In genomic region chr11:87141322-87141721, GRCh38 we compare ENCODE assay signal across 27 cellular contexts.
"Had no signal": no experiment of that assay in that cellular context is flagged by ENCODE, and none has a peak within 500 bp of the region (broad histone marks: within the 10 kb centered on the region; RNA-seq: fewer than 3 reads in every experiment).

No MANE protein-coding gene starts in this region.

- FAIRE-seq: urothelium cell line had no signal

- H3K9me3 ChIP-seq: testis, thyroid gland, uterus, vagina had no signal

- H3K36me3 ChIP-seq: stomach, suprapubic skin, thoracic aorta, thyroid gland, tibial nerve, upper lobe of left lung, upper lobe of right lung, uterus, vagina had no signal

- H3K4me3 ChIP-seq: stomach, suprapubic skin, testis, thoracic aorta, thyroid gland, tibial artery, tibial nerve, transverse colon, upper lobe of left lung, upper lobe of right lung, uterus, vagina had no signal

- H3K27me3 ChIP-seq: stomach, suprapubic skin, testis, thyroid gland, tibial artery, tibial nerve, transverse colon, upper lobe of left lung, upper lobe of right lung, uterus, vagina had no signal

- H3K27ac ChIP-seq: stomach, suprapubic skin, testis, thoracic aorta, thyroid gland, tibial artery, tibial nerve, transverse colon, upper lobe of left lung, upper lobe of right lung, uterus, vagina had no signal

- H3K4me1 ChIP-seq: suprapubic skin, testis, tibial nerve, upper lobe of right lung, uterus, vagina had no signal

- DNase-seq: stimulated activated CD4-positive, alpha-beta T cell treated with anti-CD3 and anti-CD28 coated beads, Interleukin-2, amount 100 ng/mL, for 48 hours; stimulated activated CD4-positive, alpha-beta T cell treated with anti-CD3 and anti-CD28 coated beads, Interleukin-4, amount 100 ng/mL, for 1 hour; stimulated activated CD4-positive, alpha-beta T cell treated with anti-CD3 and anti-CD28 coated beads, Interleukin-4, amount 100 ng/mL, for 24 hours; stimulated activated CD4-positive, alpha-beta T cell treated with anti-CD3 and anti-CD28 coated beads, Interleukin-4, amount 100 ng/mL, for 4 hours; stimulated activated CD8-positive, alpha-beta memory T cell treated with anti-CD3 and anti-CD28 coated beads, Interleukin-4, amount 100 ng/mL, for 48 hours; stimulated activated naive B cell treated with anti-CD40 and anti-IgM and Interleukin-4, amounts not matched to agents 10 μg/mL and 1 μg/mL and 100 μg/mL, for 72 hours; stimulated activated naive CD4-positive, alpha-beta T cell; stimulated activated naive CD4-positive, alpha-beta T cell treated with Interleukin-2 at 50 U/mL for 16 hours; stimulated activated naive CD8-positive, alpha-beta T cell treated with anti-CD3 and anti-CD28 coated beads, Interleukin-15, amount 100 ng/mL, for 72 hours; stimulated activated naive CD8-positive, alpha-beta T cell treated with anti-CD3 and anti-CD28 coated beads, Interleukin-15, Interleukin-2, amounts not matched to agents 100 U/mL and 50 U/mL, for 24 hours; stomach; substantia nigra; testis; thyroid gland; tibial artery; transverse colon; trophoblast cell; upper lobe of left lung; upper lobe of right lung; uterus had no signal

- ATAC-seq: stimulated activated effector memory CD8-positive, alpha-beta T cell treated with anti-CD3 and anti-CD28 coated beads, Interleukin-12 subunit alpha, Interleukin-12 subunit beta, amount 100 ng/mL, for 72 hours; stimulated activated memory B cell treated with anti-CD40 and anti-IgM and Interleukin-4, amounts not matched to agents 10 μg/mL and 1 μg/mL and 100 μg/mL, for 72 hours; stimulated activated naive B cell treated with anti-CD40 and anti-IgM and Interleukin-4, amounts not matched to agents 10 μg/mL and 1 μg/mL and 100 μg/mL, for 72 hours; stimulated activated naive CD8-positive, alpha-beta T cell treated with anti-CD3 and anti-CD28 coated beads, Interleukin-15, amount 100 ng/mL, for 72 hours; stimulated activated naive CD8-positive, alpha-beta T cell treated with anti-CD3 and anti-CD28 coated beads, Interleukin-15, Interleukin-2, amounts not matched to agents 100 U/mL and 50 U/mL, for 24 hours; upper lobe of right lung had no signal
